In the genomic region with DNA sequence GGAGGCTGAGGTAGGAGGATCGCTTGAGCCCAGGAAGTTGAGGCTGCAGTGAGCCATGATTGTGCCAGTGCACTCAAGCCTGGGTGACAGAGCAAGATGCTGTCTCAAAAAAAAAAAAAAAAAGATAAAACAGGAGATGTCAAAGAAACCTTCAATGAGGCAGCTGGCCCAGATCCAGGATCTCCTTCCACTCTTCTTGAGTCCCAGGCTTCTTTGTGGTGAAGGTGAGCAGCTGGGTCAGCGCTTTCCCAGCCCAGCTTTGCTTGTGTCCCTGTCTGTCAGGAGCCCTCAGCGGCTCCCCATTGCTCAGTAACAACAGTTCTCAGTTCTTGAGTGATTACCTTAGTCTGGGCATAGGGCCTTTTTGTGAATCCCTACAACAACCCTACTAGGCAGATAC, we compare ENCODE assay signal across 23 cellular contexts.
"Had no signal": no experiment of that assay in that cellular context is flagged by ENCODE, and none has a peak within 500 bp of the region (broad histone marks: within the 10 kb centered on the region; RNA-seq: fewer than 3 reads in every experiment).

No MANE protein-coding gene starts in this region.

- ATAC-seq: activated CD8-positive, alpha-beta memory T cell treated with anti-CD3 and anti-CD28 coated beads, Interleukin-2, amount 10 ng/mL, durations not matched to agents 7 days and 5 days; activated T-helper 17 cell treated with anti-CD3 and anti-CD28 coated beads, Interleukin-2, amount 50 U/mL, for 72 hours; foreskin keratinocyte had no signal

- H3K9me3 ChIP-seq: left lung, tibial nerve, vagina had no signal

- H3K36me3 ChIP-seq: left lung, vagina had no signal

- H3K27me3 ChIP-seq: foreskin keratinocyte, left lung, tibial nerve, vagina had no signal

- H3K4me3 ChIP-seq: left lung, tibial nerve, vagina had no signal

- H3K27ac ChIP-seq: foreskin keratinocyte, left lung had no signal

- DNase-seq: activated B cell treated with CpG ODN at 0.5 μM for 24 hours; activated CD4-positive, alpha-beta memory T cell treated with anti-CD3 and anti-CD28 coated beads, Interleukin-2, amount 10 ng/mL, durations not matched to agents 7 days and 5 days; activated CD4-positive, alpha-beta T cell treated with anti-CD3 and anti-CD28 coated beads for 48 hours; activated CD8-positive, alpha-beta memory T cell treated with anti-CD3 and anti-CD28 coated beads, Interleukin-2, amount 10 ng/mL, durations not matched to agents 7 days and 5 days; activated naive CD4-positive, alpha-beta T cell; activated naive CD8-positive, alpha-beta T cell treated with anti-CD3 and anti-CD28 coated beads for 36 hours; activated T-cell treated with anti-CD3 and anti-CD28 coated beads, Interleukin-2, amount 50 U/mL, for 1 hour; amniotic stem cell; caudate nucleus; foreskin keratinocyte; glutamatergic neuron; hypothalamus; kidney; left lung; nephron progenitor cell; nucleus accumbens; posterior cingulate gyrus; retina; stimulated activated CD4-positive, alpha-beta T cell treated with anti-CD3 and anti-CD28 coated beads, Interleukin-2, amount 100 ng/mL, for 24 hours; stimulated activated naive CD4-positive, alpha-beta T cell treated with Interleukin-2 at 50 U/mL for 16 hours had no signal

- H3K4me1 ChIP-seq: foreskin keratinocyte, left lung had no signal
